1 cellular context compared by ENCODE assay signal in genomic region chr14:68967459-68967940, GRCh38.
TF ChIP-seq lines count a peak whose summit lies in the region.

No MANE protein-coding gene starts in this region.

TF ChIP-seq in SK-N-SH, 30 proteins besides CTCF, POLR2A, EP300 and RAD21 (continued from another document):
- TF ChIP-seq ZBTB33 (IDR thresholded peaks at IDR 0.05; ENCODE audit: borderline replicate concordance, low read depth), result no peak
- no peak for TF ChIP-seq FOXJ3 (CRISPR knock-in tag; IDR thresholded peaks at IDR 0.05)
- no peak for TF ChIP-seq CHD2 (IDR thresholded peaks at IDR 0.05; ENCODE audit: low read length, partially characterized antibody)
- TF ChIP-seq JUND (IDR thresholded peaks at IDR 0.05), result no peak
- no peak for TF ChIP-seq POLR2AphosphoS5 (IDR thresholded peaks at IDR 0.05; ENCODE audit: low read depth, low read length)
- no peak for TF ChIP-seq EZH2phosphoT487 (IDR thresholded peaks at IDR 0.05; ENCODE audit: borderline replicate concordance, low read depth)
- no peak for TF ChIP-seq MXI1 (IDR thresholded peaks at IDR 0.05; ENCODE audit: low read depth, low read length)
- no peak for TF ChIP-seq SMC3 (IDR thresholded peaks at IDR 0.05; ENCODE audit: low read depth, low read length)
- no peak for TF ChIP-seq REST (IDR thresholded peaks at IDR 0.05; ENCODE audit: low read depth, low read length)
